ENCODE assay signal across 17 cellular contexts in the genomic region with DNA sequence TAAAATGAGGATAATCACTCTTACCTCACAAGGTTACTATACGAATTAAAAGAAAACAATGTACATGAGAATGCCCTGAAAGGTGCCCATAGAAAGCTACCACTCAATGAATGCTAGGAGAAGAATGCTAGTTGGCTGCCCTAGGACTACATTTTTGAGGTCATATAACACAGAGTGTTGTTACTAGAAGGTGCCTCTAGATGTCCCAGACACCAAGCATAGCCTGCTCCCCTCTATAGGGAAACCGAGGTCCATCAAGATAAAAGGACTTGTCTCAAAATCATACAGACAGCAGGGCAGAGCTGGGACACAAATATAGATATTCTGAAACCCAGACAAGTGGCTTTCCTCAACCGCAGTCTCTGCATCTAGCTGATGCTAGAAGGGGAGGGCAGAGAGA.
"Had no signal": no experiment of that assay in that cellular context is flagged by ENCODE, and none has a peak within 500 bp of the region (broad histone marks: within the 10 kb centered on the region; RNA-seq: fewer than 3 reads in every experiment).

No MANE protein-coding gene starts in this region.

- H3K4me1 ChIP-seq: colonic mucosa, foreskin keratinocyte, parathyroid adenoma, vagina had no signal

- DNase-seq: activated CD4-positive, alpha-beta T cell treated with anti-CD3 and anti-CD28 coated beads for 36 hours; activated CD8-positive, alpha-beta memory T cell treated with anti-CD3 and anti-CD28 coated beads, Interleukin-2, amount 50 U/mL, for 48 hours; activated CD8-positive, alpha-beta T cell treated with anti-CD3 and anti-CD28 coated beads for 36 hours; activated naive CD4-positive, alpha-beta T cell treated with Interleukin-2 at 50 U/mL for 16 hours; activated naive CD8-positive, alpha-beta T cell treated with anti-CD3 and anti-CD28 coated beads, Interleukin-2, amount 50 U/mL, for 24 hours; colonic mucosa; foreskin keratinocyte; head of caudate nucleus; left colon; naive B cell; small intestine; tibial artery had no signal

- H3K36me3 Mint-ChIP-seq: naive B cell had no signal

- H3K36me3 ChIP-seq: colonic mucosa, tibial artery, vagina had no signal

- H3K4me3 ChIP-seq: colonic mucosa, lung, tibial artery, vagina had no signal

- H3K4me1 Mint-ChIP-seq: activated CD4-positive, alpha-beta T cell treated with anti-CD3 and anti-CD28 coated beads for 36 hours; activated naive CD8-positive, alpha-beta T cell treated with anti-CD3 and anti-CD28 coated beads, Interleukin-2, amount 50 U/mL, for 24 hours; naive B cell had no signal

- H3K9me3 ChIP-seq: colonic mucosa, vagina had no signal

- H3K27ac Mint-ChIP-seq: activated CD4-positive, alpha-beta T cell treated with anti-CD3 and anti-CD28 coated beads for 36 hours; activated CD8-positive, alpha-beta T cell treated with anti-CD3 and anti-CD28 coated beads for 36 hours; activated naive CD8-positive, alpha-beta T cell treated with anti-CD3 and anti-CD28 coated beads, Interleukin-2, amount 50 U/mL, for 24 hours; activated T-helper 1 cell treated with anti-CD3 and anti-CD28 coated beads, Interleukin-12 subunit alpha, Interleukin-12 subunit beta, Interleukin-2, Interleukin-4 antibody, amounts not matched to agents 30 ng/mL and 10 ng/mL and 1 ng/mL, durations not matched to agents 14 hours and 24 hours and 36 hours; naive B cell had no signal

- H3K4me3 Mint-ChIP-seq: activated CD4-positive, alpha-beta T cell treated with anti-CD3 and anti-CD28 coated beads for 36 hours; activated CD8-positive, alpha-beta T cell treated with anti-CD3 and anti-CD28 coated beads for 36 hours; activated naive CD8-positive, alpha-beta T cell treated with anti-CD3 and anti-CD28 coated beads, Interleukin-2, amount 50 U/mL, for 24 hours; activated T-helper 1 cell treated with anti-CD3 and anti-CD28 coated beads, Interleukin-12 subunit alpha, Interleukin-12 subunit beta, Interleukin-2, Interleukin-4 antibody, amounts not matched to agents 30 ng/mL and 10 ng/mL and 1 ng/mL, durations not matched to agents 14 hours and 24 hours and 36 hours; naive B cell had no signal

- ATAC-seq: activated CD4-positive, alpha-beta T cell treated with anti-CD3 and anti-CD28 coated beads for 36 hours; activated CD8-positive, alpha-beta T cell treated with anti-CD3 and anti-CD28 coated beads for 36 hours; activated naive CD8-positive, alpha-beta T cell treated with anti-CD3 and anti-CD28 coated beads, Interleukin-2, amount 50 U/mL, for 24 hours; foreskin keratinocyte; left colon had no signal

- H3K27me3 ChIP-seq: colonic mucosa, foreskin keratinocyte, tibial artery, vagina had no signal

- H3K9me3 Mint-ChIP-seq: activated naive CD8-positive, alpha-beta T cell treated with anti-CD3 and anti-CD28 coated beads, Interleukin-2, amount 50 U/mL, for 24 hours had no signal

- H3K27ac ChIP-seq: colonic mucosa, foreskin keratinocyte, parathyroid adenoma, tibial artery, vagina, VCaP had no signal
